ENCODE assay signal across 8 cellular contexts in genomic region chr2:196274387-196274809, GRCh38.
A peak's percentile ranks its signal among the peaks of the same experiment; 100 is the strongest.
DNase-seq lines count a peak whose midpoint lies in the region; ATAC-seq, FAIRE-seq and TF ChIP-seq lines count a peak whose summit lies in the region.

No MANE protein-coding gene starts in this region.

- H3K4me1 Mint-ChIP-seq in activated CD4-positive, alpha-beta memory T cell treated with anti-CD3 and anti-CD28 coated beads for 36 hours (ENCODE audit: low read depth), result peaks cover 64% of the 10 kb centered on the region
- H3K4me1 Mint-ChIP-seq in activated CD4-positive, alpha-beta memory T cell treated with anti-CD3 and anti-CD28 coated beads, Interleukin-2, amount 10 ng/mL, durations not matched to agents 7 days and 5 days, result peaks cover 66% of the 10 kb centered on the region

- H3K4me3 Mint-ChIP-seq in activated CD4-positive, alpha-beta memory T cell treated with anti-CD3 and anti-CD28 coated beads for 36 hours, result no peak overlapping the region
- H3K4me3 Mint-ChIP-seq in activated CD4-positive, alpha-beta memory T cell treated with anti-CD3 and anti-CD28 coated beads, Interleukin-2, amount 10 ng/mL, durations not matched to agents 7 days and 5 days, result no peak overlapping the region

- no peak overlapping the region for H3K4me3 ChIP-seq in PC-3 (ENCODE audit: low read length)
- no peak overlapping the region for H3K4me3 ChIP-seq in fibroblast of villous mesenchyme (ENCODE audit: low read depth, low read length)
- no peak overlapping the region for H3K4me3 ChIP-seq in upper lobe of right lung
- no peak overlapping the region for H3K4me3 ChIP-seq in kidney (ENCODE audit: low read length in 2 of 2)

- H3K4me1 ChIP-seq in PC-3 (ENCODE audit: insufficient read depth, low read length), result peaks cover 35% of the 10 kb centered on the region
- H3K4me1 ChIP-seq in upper lobe of right lung, result peaks cover 44% of the 10 kb centered on the region
- H3K4me1 ChIP-seq in kidney (ENCODE audit: control insufficient read depth in 1 of 2, insufficient read depth in 1 of 2, low read depth in 1 of 2, low read length in 2 of 2), result peaks cover 0 to 2% of the 10 kb centered on the region in 2 donors

- H3K27me3 ChIP-seq in PC-3 (ENCODE audit: low read length) (no peaks in the 10 kb centered on the region), upper lobe of right lung (no peaks in the 10 kb centered on the region)

- H3K79me2 ChIP-seq in PC-3 (ENCODE audit: low read length), result no peaks in the 10 kb centered on the region

- no peak overlapping the region for H3K27ac ChIP-seq in PC-3 (ENCODE audit: low read length)
- no peak overlapping the region for H3K27ac ChIP-seq in upper lobe of right lung
- H3K27ac ChIP-seq in kidney (ENCODE audit: low read depth in 2 of 2, low read length in 2 of 2), result no peak overlapping the region

- FAIRE-seq in kidney (lab: Jason Lieb, UNC), result no peak

- H3K9me3 Mint-ChIP-seq in activated CD4-positive, alpha-beta memory T cell treated with anti-CD3 and anti-CD28 coated beads for 36 hours, result no peaks in the 10 kb centered on the region
- peaks cover 2% of the 10 kb centered on the region for H3K9me3 Mint-ChIP-seq in activated CD4-positive, alpha-beta memory T cell treated with anti-CD3 and anti-CD28 coated beads, Interleukin-2, amount 10 ng/mL, durations not matched to agents 7 days and 5 days

- no peaks in the 10 kb centered on the region for H3F3A ChIP-seq in PC-3 (ENCODE audit: low read length, unreplicated experiment)

- no peaks in the 10 kb centered on the region for H3K9me3 ChIP-seq in PC-3 (ENCODE audit: low read length)
- no peaks in the 10 kb centered on the region for H3K9me3 ChIP-seq in upper lobe of right lung
- no peaks in the 10 kb centered on the region for H3K9me3 ChIP-seq in kidney (ENCODE audit: control insufficient read depth in 1 of 2, low read length in 2 of 2)

- CTCF ChIA-PET in activated CD4-positive, alpha-beta memory T cell treated with anti-CD3 and anti-CD28 coated beads for 36 hours (lab: Charles Lee), result interaction anchor here (0.7 to 3.7 kb wide), 4 partner anchors 11 to 688 kb away, joined by 3 to 56 read pairs (median 13); no protein-coding TSS in a partner anchor
- CTCF ChIA-PET in activated CD4-positive, alpha-beta memory T cell treated with anti-CD3 and anti-CD28 coated beads, Interleukin-2, amount 10 ng/mL, durations not matched to agents 7 days and 5 days (lab: Charles Lee), result interaction anchor here (2.8 to 3.7 kb wide), 5 partner anchors 14 to 109 kb away, joined by 24 to 55 read pairs (median 30); partner anchors contain the start of gene STK17B
- CTCF ChIA-PET in PC-3 (lab: Charles Lee), result no interaction called here

- no peaks in the 10 kb centered on the region for H4K20me1 ChIP-seq in PC-3 (ENCODE audit: low read length)

- H3K4me2 ChIP-seq in PC-3 (ENCODE audit: low read length), result no peak overlapping the region

- H3K36me3 Mint-ChIP-seq in activated CD4-positive, alpha-beta memory T cell treated with anti-CD3 and anti-CD28 coated beads for 36 hours, result no peaks in the 10 kb centered on the region
- peaks cover 6% of the 10 kb centered on the region for H3K36me3 Mint-ChIP-seq in activated CD4-positive, alpha-beta memory T cell treated with anti-CD3 and anti-CD28 coated beads, Interleukin-2, amount 10 ng/mL, durations not matched to agents 7 days and 5 days (ENCODE audit: low read depth)

- no peaks in the 10 kb centered on the region for H3K9me2 ChIP-seq in PC-3 (replicated peaks; ENCODE audit: low read length)

- peak overlapping the region; percentile 7 for H3K27ac Mint-ChIP-seq in activated CD4-positive, alpha-beta memory T cell treated with anti-CD3 and anti-CD28 coated beads for 36 hours
- H3K27ac Mint-ChIP-seq in activated CD4-positive, alpha-beta memory T cell treated with anti-CD3 and anti-CD28 coated beads, Interleukin-2, amount 10 ng/mL, durations not matched to agents 7 days and 5 days, result no peak overlapping the region

- no peaks in the 10 kb centered on the region for H3K27me3 Mint-ChIP-seq in activated CD4-positive, alpha-beta memory T cell treated with anti-CD3 and anti-CD28 coated beads for 36 hours
- H3K27me3 Mint-ChIP-seq in activated CD4-positive, alpha-beta memory T cell treated with anti-CD3 and anti-CD28 coated beads, Interleukin-2, amount 10 ng/mL, durations not matched to agents 7 days and 5 days, result no peaks in the 10 kb centered on the region

- no peak overlapping the region for H2AFZ ChIP-seq in PC-3 (ENCODE audit: low read length)

- BruUV-seq in PC-3 (replicated peaks; lab: Mats Ljungman, UMichigan), result no TSS peak

- no peak for DNase-seq in activated CD4-positive, alpha-beta memory T cell treated with anti-CD3 and anti-CD28 coated beads for 36 hours
- no peak for DNase-seq in activated CD4-positive, alpha-beta memory T cell treated with anti-CD3 and anti-CD28 coated beads, Interleukin-2, amount 10 ng/mL, durations not matched to agents 7 days and 5 days
- DNase-seq in PC-3 (peak; percentile 38), fibroblast of villous mesenchyme (ENCODE audit: low read depth) (peak; percentile 48), upper lobe of right lung (no peak), kidney (no peak)
- DNase-seq in activated CD8-positive, alpha-beta memory T cell treated with anti-CD3 and anti-CD28 coated beads, Interleukin-2, amount 50 U/mL, for 4 hours, result no peak

- POLR2A ChIA-PET in activated CD4-positive, alpha-beta memory T cell treated with anti-CD3 and anti-CD28 coated beads for 36 hours (lab: Charles Lee), result interaction anchor here (1.0 to 2.9 kb wide), 2 partner anchors 14 to 107 kb away, joined by 3 to 20 read pairs; no protein-coding TSS in a partner anchor
- POLR2A ChIA-PET in activated CD4-positive, alpha-beta memory T cell treated with anti-CD3 and anti-CD28 coated beads, Interleukin-2, amount 10 ng/mL, durations not matched to agents 7 days and 5 days (lab: Charles Lee), result interaction anchor here (0.7 to 4.1 kb wide), 9 partner anchors 14 to 116 kb away, joined by 3 to 56 read pairs (median 33); partner anchors contain the start of gene STK17B
- POLR2A ChIA-PET in PC-3 (lab: Charles Lee; ENCODE audit: unreplicated experiment), result no interaction called here

- H3K36me3 ChIP-seq in PC-3 (ENCODE audit: low read depth, low read length) (no peaks in the 10 kb centered on the region), upper lobe of right lung (no peaks in the 10 kb centered on the region), kidney (ENCODE audit: control insufficient read depth in 1 of 2, insufficient read depth in 2 of 2, low read length in 2 of 2) (no peaks in the 10 kb centered on the region)

- intact Hi-C loops in activated CD4-positive, alpha-beta memory T cell treated with anti-CD3 and anti-CD28 coated beads for 36 hours (cut with micrococcal nuclease), result loop anchor here (10.0 kb wide), 1 partner anchor 1810 kb away; no protein-coding TSS in a partner anchor
- intact Hi-C loops in PC-3 (cut with micrococcal nuclease), result no loop called here
- intact Hi-C loops in upper lobe of right lung (cut with DNase I), result no loop called here
- intact Hi-C loops in kidney (cut with DNase I), result no loop called here

- H3K9ac ChIP-seq in PC-3 (ENCODE audit: low read length), result no peak overlapping the region
- no peak overlapping the region for H3K9ac ChIP-seq in kidney (ENCODE audit: low read length in 2 of 2)

- peak; percentile 53 for ATAC-seq in HG03066 (IDR thresholded peaks at IDR 0.05; ENCODE audit: low read depth, unreplicated experiment)
- no peak for ATAC-seq in PC-3
- ATAC-seq in upper lobe of right lung, result peak; percentile 65

- TF ChIP-seq CTCF in PC-3 (conservative IDR thresholded peaks at IDR 0.05; ENCODE audit: low read depth, low read length), result no peak
- no peak for TF ChIP-seq CTCF in fibroblast of villous mesenchyme (IDR thresholded peaks at IDR 0.05; ENCODE audit: insufficient read depth, low read depth, low read length)
- no peak for TF ChIP-seq CTCF in upper lobe of right lung (IDR thresholded peaks at IDR 0.05)
- TF ChIP-seq CTCF in kidney (IDR thresholded peaks at IDR 0.05; ENCODE audit: borderline replicate concordance, extremely low read depth, insufficient read depth), result no peak

Comparison
In these comparisons a context has a peak if more than half of its experiments do, and no peak if none do; other contexts are left out.
1. DNase-seq: peak in PC-3 (single experiment) and fibroblast of villous mesenchyme (single experiment); none in activated CD4-positive, alpha-beta memory T cell treated with anti-CD3 and anti-CD28 coated beads for 36 hours (single experiment), activated CD4-positive, alpha-beta memory T cell treated with anti-CD3 and anti-CD28 coated beads, Interleukin-2, amount 10 ng/mL, durations not matched to agents 7 days and 5 days (single experiment), upper lobe of right lung (single experiment), kidney (single experiment) and activated CD8-positive, alpha-beta memory T cell treated with anti-CD3 and anti-CD28 coated beads, Interleukin-2, amount 50 U/mL, for 4 hours (single experiment).